In genomic region chr6:80223743-80224212, GRCh38 we compare ENCODE assay signal across 17 cellular contexts.
DNase-seq lines count a peak whose midpoint lies in the region; ATAC-seq and TF ChIP-seq lines count a peak whose summit lies in the region.
"Had no signal": no experiment of that assay in that cellular context is flagged by ENCODE, and none has a peak within 500 bp of the region (broad histone marks: within the 10 kb centered on the region; RNA-seq: fewer than 3 reads in every experiment).

No MANE protein-coding gene starts in this region.

- DNase-seq in BJ (ENCODE audit: low read depth) (peak; percentile 65), RPMI7951 (ENCODE audit: low read depth) (peak; percentile 68), fibroblast of peridontal ligament (ENCODE audit: extremely low read depth) (peak; percentile 98), omental fat pad (ENCODE audit: low spot score) (no peak), NCI-H774 (lab: John Stamatoyannopoulos, UW) (no peak), inferior parietal cortex (ENCODE audit: extremely low spot score) (no peak), NCI-H446 (lab: John Stamatoyannopoulos, UW) (no peak)
- no peak for DNase-seq in stimulated activated CD8-positive, alpha-beta memory T cell treated with anti-CD3 and anti-CD28 coated beads, Interleukin-4, amount 100 ng/mL, for 48 hours
- DNase-seq: activated CD4-positive, alpha-beta memory T cell treated with anti-CD3 and anti-CD28 coated beads for 36 hours; activated naive CD4-positive, alpha-beta T cell treated with anti-CD3 and anti-CD28 coated beads for 36 hours; activated T-cell treated with anti-CD3 and anti-CD28 coated beads for 4 hours; DMS79; Kasumi-1; NCI-H1105 treated with DMSO at 0.1 percent for 48 hours; NCI-H524 treated with DMSO at 0.1 percent for 48 hours; SJCRH30; stimulated activated CD4-positive, alpha-beta T cell treated with anti-CD3 and anti-CD28 coated beads, Interleukin-12 subunit alpha, Interleukin-12 subunit beta, amount 100 ng/mL, for 4 hours had no signal

- no peaks in the 10 kb centered on the region for H3K36me3 ChIP-seq in BJ (ENCODE audit: control insufficient read depth, insufficient read depth, low read length)

- ATAC-seq in omental fat pad (ENCODE audit: low FRiP score) = peak; percentile 73

- no peak for TF ChIP-seq CTCF in BJ (IDR thresholded peaks at IDR 0.05; ENCODE audit: insufficient read depth, low read depth, low read length)
- TF ChIP-seq CTCF in omental fat pad (IDR thresholded peaks at IDR 0.05) = no peak

- CTCF ChIA-PET in BJ (lab: Yijun Ruan, JAX) = interaction anchor here (0.6 to 1.3 kb wide), 3 partner anchors 10 to 583 kb away, joined by 3 to 5 read pairs (median 4); no protein-coding TSS in a partner anchor

- no peaks in the 10 kb centered on the region for H3K27me3 ChIP-seq in BJ (ENCODE audit: control insufficient read depth, insufficient read depth, low read length)
- H3K27me3 ChIP-seq: SJCRH30 had no signal

- POLR2A ChIA-PET in BJ (lab: Charles Lee) = interaction anchor here (0.6 kb wide), 1 partner anchor 13 kb away, joined by 4 read pairs; no protein-coding TSS in a partner anchor

- H3K4me3 ChIP-seq in BJ (ENCODE audit: low read depth, low read length) = no peak overlapping the region
- H3K4me3 ChIP-seq: SJCRH30 had no signal

Comparison
In these comparisons a context has a peak if more than half of its experiments do, and no peak if none do; other contexts are left out.
1. DNase-seq: peak in BJ (single experiment), RPMI7951 (single experiment) and fibroblast of peridontal ligament (single experiment); none in omental fat pad (single experiment), NCI-H774 (single experiment), inferior parietal cortex (single experiment), NCI-H446 (0 of 2) and stimulated activated CD8-positive, alpha-beta memory T cell treated with anti-CD3 and anti-CD28 coated beads, Interleukin-4, amount 100 ng/mL, for 48 hours (single experiment).